ENCODE assay signal across 21 cellular contexts in the genomic region with DNA sequence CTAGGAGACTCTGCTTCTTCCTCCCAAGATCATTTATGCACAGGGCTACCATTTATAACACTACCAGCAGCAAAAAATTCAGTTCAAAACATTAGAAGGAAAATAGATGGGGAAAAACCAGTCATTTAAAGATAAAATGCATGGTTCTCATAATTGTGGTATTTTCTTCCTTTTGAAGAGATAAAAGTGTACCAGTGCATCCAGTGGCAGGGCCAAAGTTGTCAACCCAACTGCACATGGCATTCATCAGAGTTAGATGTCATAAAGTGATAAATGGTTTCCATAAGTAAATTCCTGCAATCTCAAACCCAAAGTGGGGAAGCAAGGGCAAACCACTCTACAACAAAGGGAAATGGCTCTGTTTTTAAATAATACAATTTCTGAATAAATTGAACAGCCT.
"Had no signal": no experiment of that assay in that cellular context is flagged by ENCODE, and none has a peak within 500 bp of the region (broad histone marks: within the 10 kb centered on the region; RNA-seq: fewer than 3 reads in every experiment).

No MANE protein-coding gene starts in this region.

- H3K4me3 ChIP-seq: SJSA1, SK-N-MC had no signal

- DNase-seq: KBM-7, MV-4-11, NCI-H1092, NCI-H1105 treated with DMSO at 0.1 percent for 48 hours, NCI-H1417 treated with DMSO at 0.1 percent for 48 hours, NCI-H146, NCI-H1694 treated with DMSO at 0.1 percent for 48 hours, NCI-H1930, NCI-H2081, NCI-H2107, NCI-H2227 treated with DMSO at 0.1 percent for 48 hours, NCI-H446, NCI-H510A, NCI-H524 treated with DMSO at 0.1 percent for 48 hours, NCI-H69, NCI-H774, Right ventricle myocardium superior, RPMI8226, SIG-M5 had no signal
